Comparison of ENCODE assay signal across 24 cellular contexts in genomic region chr3:153093629-153094028, GRCh38.
"Had no signal": no experiment of that assay in that cellular context is flagged by ENCODE, and none has a peak within 500 bp of the region (broad histone marks: within the 10 kb centered on the region; RNA-seq: fewer than 3 reads in every experiment).

No MANE protein-coding gene starts in this region.

- DNase-seq: activated CD4-positive, alpha-beta T cell treated with anti-CD3 and anti-CD28 coated beads for 4 hours; activated CD8-positive, alpha-beta memory T cell treated with anti-CD3 and anti-CD28 coated beads, Interleukin-2, amount 50 U/mL, for 48 hours; activated CD8-positive, alpha-beta T cell treated with anti-CD3 and anti-CD28 coated beads for 36 hours; activated effector memory CD4-positive, alpha-beta T cell treated with Interleukin-2 at 50 U/mL for 16 hours; activated naive CD4-positive, alpha-beta T cell; activated naive CD8-positive, alpha-beta T cell treated with anti-CD3 and anti-CD28 coated beads, Interleukin-2, amount 50 U/mL, for 24 hours; activated T-cell treated with anti-CD3 and anti-CD28 coated beads, Interleukin-2, amount 50 U/mL, for 1 hour; amniotic stem cell; NCI-H1092; NCI-H1417; NCI-H2029; NCI-H2107; NCI-H524; Peyer's patch; Right ventricle myocardium superior; T-cell had no signal

- H3K4me3 ChIP-seq: ascending aorta, Peyer's patch, SJSA1 had no signal

- ATAC-seq: activated CD8-positive, alpha-beta T cell treated with anti-CD3 and anti-CD28 coated beads for 36 hours; activated naive CD8-positive, alpha-beta T cell treated with anti-CD3 and anti-CD28 coated beads, Interleukin-2, amount 50 U/mL, for 24 hours; T-cell had no signal

- H3K4me3 Mint-ChIP-seq: activated CD8-positive, alpha-beta T cell treated with anti-CD3 and anti-CD28 coated beads for 36 hours; activated naive CD4-positive, alpha-beta T cell treated with anti-CD3 and anti-CD28 coated beads, Interleukin-2, amount 50 U/mL, for 24 hours; activated naive CD8-positive, alpha-beta T cell treated with anti-CD3 and anti-CD28 coated beads, Interleukin-2, amount 50 U/mL, for 24 hours; activated T-helper 1 cell treated with anti-CD3 and anti-CD28 coated beads, Interleukin-12 subunit alpha, Interleukin-12 subunit beta, Interleukin-2, Interleukin-4 antibody, amounts not matched to agents 30 ng/mL and 10 ng/mL and 1 ng/mL, durations not matched to agents 14 hours and 24 hours and 36 hours; brain; central memory CD8-positive, alpha-beta T cell; T-cell had no signal

- H3K27me3 ChIP-seq: ascending aorta, Peyer's patch, SJSA1 had no signal

- H3K9me3 ChIP-seq: ascending aorta, Peyer's patch, SJSA1 had no signal

- H3K27ac Mint-ChIP-seq: activated CD8-positive, alpha-beta T cell treated with anti-CD3 and anti-CD28 coated beads for 36 hours; activated naive CD4-positive, alpha-beta T cell treated with anti-CD3 and anti-CD28 coated beads, Interleukin-2, amount 50 U/mL, for 24 hours; activated naive CD8-positive, alpha-beta T cell treated with anti-CD3 and anti-CD28 coated beads, Interleukin-2, amount 50 U/mL, for 24 hours; activated T-helper 1 cell treated with anti-CD3 and anti-CD28 coated beads, Interleukin-12 subunit alpha, Interleukin-12 subunit beta, Interleukin-2, Interleukin-4 antibody, amounts not matched to agents 30 ng/mL and 10 ng/mL and 1 ng/mL, durations not matched to agents 14 hours and 24 hours and 36 hours; brain had no signal

- H3K27me3 Mint-ChIP-seq: activated CD8-positive, alpha-beta T cell treated with anti-CD3 and anti-CD28 coated beads for 36 hours; activated naive CD4-positive, alpha-beta T cell treated with anti-CD3 and anti-CD28 coated beads, Interleukin-2, amount 50 U/mL, for 24 hours; activated naive CD8-positive, alpha-beta T cell treated with anti-CD3 and anti-CD28 coated beads, Interleukin-2, amount 50 U/mL, for 24 hours; central memory CD8-positive, alpha-beta T cell; T-cell had no signal

- H3K4me1 ChIP-seq: ascending aorta, Peyer's patch, SJSA1 had no signal

- H3K36me3 Mint-ChIP-seq: activated naive CD4-positive, alpha-beta T cell treated with anti-CD3 and anti-CD28 coated beads, Interleukin-2, amount 50 U/mL, for 24 hours; brain; T-cell had no signal

- H3K27ac ChIP-seq: ascending aorta, Peyer's patch, RWPE1, SJSA1, VCaP had no signal

- H3K9me3 Mint-ChIP-seq: activated CD8-positive, alpha-beta T cell treated with anti-CD3 and anti-CD28 coated beads for 36 hours; activated naive CD4-positive, alpha-beta T cell treated with anti-CD3 and anti-CD28 coated beads, Interleukin-2, amount 50 U/mL, for 24 hours; activated naive CD8-positive, alpha-beta T cell treated with anti-CD3 and anti-CD28 coated beads, Interleukin-2, amount 50 U/mL, for 24 hours; activated T-helper 1 cell treated with anti-CD3 and anti-CD28 coated beads, Interleukin-12 subunit alpha, Interleukin-12 subunit beta, Interleukin-2, Interleukin-4 antibody, amounts not matched to agents 30 ng/mL and 10 ng/mL and 1 ng/mL, durations not matched to agents 14 hours and 24 hours and 36 hours; brain; central memory CD8-positive, alpha-beta T cell; T-cell had no signal

- H3K36me3 ChIP-seq: ascending aorta, Peyer's patch, SJSA1 had no signal
